In the genomic region with DNA sequence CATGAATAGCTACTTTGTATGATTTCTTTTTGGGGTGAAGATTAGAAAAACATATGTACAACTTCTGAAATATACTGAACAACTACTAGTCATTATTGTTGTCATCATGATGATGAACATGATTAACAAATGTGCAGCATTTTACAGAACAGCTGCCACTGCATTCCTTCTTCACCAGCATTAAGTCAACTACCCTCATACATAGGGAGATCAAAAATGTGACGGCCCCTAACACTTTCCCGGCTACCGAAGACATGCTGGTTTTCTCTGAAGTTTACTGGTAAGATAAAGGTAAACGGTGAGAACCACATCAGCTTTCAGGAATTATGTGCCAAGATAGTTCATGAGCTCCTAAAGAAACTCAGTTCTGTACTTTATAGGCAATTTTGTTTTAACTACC, we compare ENCODE assay signal across 8 cellular contexts.
"Had no signal": no experiment of that assay in that cellular context is flagged by ENCODE, and none has a peak within 500 bp of the region (broad histone marks: within the 10 kb centered on the region; RNA-seq: fewer than 3 reads in every experiment).

No MANE protein-coding gene starts in this region.

- H3K36me3 Mint-ChIP-seq: IgD-negative memory B cell had no signal

- H3K27me3 Mint-ChIP-seq: IgD-negative memory B cell had no signal

- ATAC-seq: HCT116, HepG2 had no signal

- H2AFZ ChIP-seq: GM23248 had no signal

- H3K27ac ChIP-seq: GM23248, HL-60 had no signal

- H3K27ac Mint-ChIP-seq: HFFc6, IgD-negative memory B cell had no signal

- H3K9me3 ChIP-seq: HAP-1 had no signal

- H3K36me3 ChIP-seq: HAP-1 had no signal

- H3K9ac ChIP-seq: GM23248 had no signal

- H3K4me3 Mint-ChIP-seq: HFFc6, IgD-negative memory B cell had no signal

- H3K9me3 Mint-ChIP-seq: HFFc6 had no signal

- H3K4me1 ChIP-seq: HAP-1 had no signal

- H3K4me3 ChIP-seq: GM23248, HAP-1 had no signal

- DNase-seq: GM23248, HFFc6, KBM-7 had no signal

- H3K4me1 Mint-ChIP-seq: IgD-negative memory B cell had no signal
